8 cellular contexts compared by ENCODE assay signal in the genomic region with DNA sequence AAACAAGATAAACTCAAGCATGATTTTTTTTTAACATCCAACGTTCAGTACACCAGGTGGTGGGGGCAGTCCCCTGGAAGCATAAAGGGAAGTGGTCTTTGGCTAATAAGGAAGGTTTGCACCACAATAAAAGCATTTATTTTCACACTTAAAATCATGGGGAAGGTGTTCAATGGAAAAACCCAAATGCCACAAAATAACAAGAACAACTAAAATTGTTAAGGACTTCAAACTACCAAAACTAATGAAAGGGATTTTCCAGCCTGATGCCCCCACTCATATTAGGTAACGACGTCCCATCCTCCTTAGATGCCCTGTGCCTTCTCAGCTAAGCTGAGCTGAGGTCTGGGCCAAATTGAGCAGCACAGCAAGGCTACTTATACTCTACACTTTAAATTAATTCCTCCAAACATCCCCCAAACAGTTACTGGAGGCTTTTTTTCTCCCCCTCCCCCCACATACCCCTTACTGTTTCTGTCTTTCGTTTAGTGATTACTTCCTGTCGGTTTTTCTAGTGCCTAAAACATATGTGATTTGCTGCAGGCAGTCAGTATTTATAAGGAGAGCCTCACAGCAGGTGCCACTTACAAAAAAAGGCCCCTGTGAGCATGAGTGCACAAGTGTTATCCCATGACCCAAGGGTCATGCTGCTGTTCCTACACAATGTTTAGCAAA.
DNase-seq lines count a peak whose midpoint lies in the region; ATAC-seq and TF ChIP-seq lines count a peak whose summit lies in the region.

No MANE protein-coding gene starts in this region.

- ATAC-seq in HG03025 (IDR thresholded peaks at IDR 0.05; ENCODE audit: low FRiP score, unreplicated experiment) = peak; percentile 62

- no peak for TF ChIP-seq CTCF in 22Rv1 (IDR thresholded peaks at IDR 0.05)
- no peak for TF ChIP-seq CTCF in tibial nerve (IDR thresholded peaks at IDR 0.05)

- H3K9me3 ChIP-seq in tibial nerve = no peaks in the 10 kb centered on the region

- no peaks in the 10 kb centered on the region for H3K4me1 ChIP-seq in tibial nerve

- no peaks in the 10 kb centered on the region for H3K36me3 ChIP-seq in tibial nerve

- peak overlapping the region; percentile 82 for H3K27ac ChIP-seq in 22Rv1
- H3K27ac ChIP-seq in tibial nerve = no peak overlapping the region

- WGBS in tibial nerve, 2 donors = 54 to 67% methylated on average over 5 of the region's 5 CpGs

- H3K27me3 ChIP-seq in tibial nerve = no peaks in the 10 kb centered on the region

- DNase-seq in NCI-H2227 (lab: John Stamatoyannopoulos, UW; ENCODE audit: unreplicated experiment) (peak; percentile 84), tibial nerve (ENCODE audit: low spot score in 2 of 2) (no peak), AG08396 (ENCODE audit: low spot score) (no peak), hepatic stellate cell (ENCODE audit: low spot score) (no peak), NCI-H2029 treated with DMSO at 0.1 percent for 48 hours (lab: John Stamatoyannopoulos, UW) (no peak)

- TF ChIP-seq POLR2A in GM19099 (IDR thresholded peaks at IDR 0.05; ENCODE audit: extremely low read depth, insufficient read length, low read depth) (peak; percentile 24), tibial nerve (IDR thresholded peaks at IDR 0.05) (no peak)

- H3K4me3 ChIP-seq in tibial nerve = no peak overlapping the region

- TF ChIP-seq EP300 in tibial nerve (IDR thresholded peaks at IDR 0.05) = no peak
